In the genomic region with DNA sequence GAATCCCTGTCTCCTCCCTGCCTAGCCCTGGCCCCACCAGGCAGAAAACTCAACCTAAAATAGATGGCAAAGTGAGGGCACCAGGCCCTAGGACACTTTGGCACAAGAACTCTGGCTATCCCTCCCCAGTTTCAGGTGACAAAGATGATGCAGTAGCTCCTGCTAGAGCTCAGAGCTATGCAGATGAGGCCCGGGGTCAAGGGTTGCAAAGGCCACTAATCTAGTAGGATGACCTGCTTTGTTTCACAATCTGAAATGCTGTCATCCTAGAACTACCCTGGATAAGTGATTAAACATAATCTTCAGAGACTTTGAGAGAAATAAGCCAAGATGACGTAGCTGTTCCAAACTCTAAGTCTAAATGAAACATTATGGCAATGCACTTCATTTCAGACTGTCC, we compare ENCODE assay signal across 35 cellular contexts. TPM values are rescaled to one million over a fixed set of nuclear protein-coding genes. Genes with fewer than 3 reads are reported as not detected.
DNase-seq lines count a peak whose midpoint lies in the region; ATAC-seq and TF ChIP-seq lines count a peak whose summit lies in the region.
"Had no signal": no experiment of that assay in that cellular context is flagged by ENCODE, and none has a peak within 500 bp of the region (broad histone marks: within the 10 kb centered on the region; RNA-seq: fewer than 3 reads in every experiment).

No MANE protein-coding gene starts in this region.

- H3K4me1 Mint-ChIP-seq in natural killer cell treated with Interleukin-12 subunit alpha and Interleukin-12 subunit beta and Interleukin-15 and Interleukin-18, amount 100 ng/mL, for 72 hours (ENCODE audit: low read depth in 2 of 2): no peaks in the 10 kb centered on the region
- H3K4me1 Mint-ChIP-seq: B cell; CD14-positive monocyte; CD4-positive, alpha-beta memory T cell; CD4-positive, CD25-positive, alpha-beta regulatory T cell; CD8-positive, alpha-beta memory T cell had no signal

- no peaks in the 10 kb centered on the region for H3K36me3 ChIP-seq in hepatocyte (replicated peaks; ENCODE audit: insufficient read depth, low read depth)
- H3K36me3 ChIP-seq in mucosa of descending colon (ENCODE audit: low read depth): no peaks in the 10 kb centered on the region
- H3K36me3 ChIP-seq: BE2C; BLaER1; BLaER1 treated with 17β-estradiol and CSF1 and Interleukin-3, amounts not matched to agents 10 nM and 100 nM had no signal

- H3K4me2 ChIP-seq in hepatocyte: no peak overlapping the region
- H3K4me2 ChIP-seq: A549; BLaER1; BLaER1 treated with 17β-estradiol and CSF1 and Interleukin-3, amounts not matched to agents 10 nM and 100 nM had no signal

- DNase-seq in hepatocyte (ENCODE audit: low spot score) (peak; percentile 13), left colon (no peak), left lobe of liver (ENCODE audit: low spot score) (no peak), mucosa of descending colon (no peak), NCI-H2029 treated with DMSO at 0.1 percent for 48 hours (lab: John Stamatoyannopoulos, UW) (no peak), AG08396 (ENCODE audit: low spot score) (no peak), hepatic stellate cell (ENCODE audit: low spot score) (no peak)
- DNase-seq in natural killer cell treated with Interleukin-12 subunit alpha and Interleukin-12 subunit beta and Interleukin-15 and Interleukin-18, amount 100 ng/mL, for 72 hours (ENCODE audit: low spot score): no peak
- DNase-seq: 8988T; ACHN; AML-193; BE2C; C1 segment of cervical spinal cord; Caco-2; Calu3; CD4-positive, alpha-beta memory T cell; CD4-positive, alpha-beta T cell; CD4-positive, CD25-positive, alpha-beta regulatory T cell; CD8-positive, alpha-beta memory T cell; CD8-positive, alpha-beta T cell; COR-L47; DMS 273 treated with DMSO at 0.1 percent for 48 hours; DMS153; DMS53; DMS79; DMS79 treated with DMSO at 0.1 percent for 48 hours; DND-41; EL had no signal

- no peak for TF ChIP-seq CTCF in hepatocyte (IDR thresholded peaks at IDR 0.05; ENCODE audit: poor library complexity)
- TF ChIP-seq CTCF in mucosa of descending colon (IDR thresholded peaks at IDR 0.05): no peak

- intact Hi-C loops in left colon (cut with DNase I, micrococcal nuclease) (no loop called here), mucosa of descending colon (cut with DNase I, micrococcal nuclease) (no loop called here)

- no peaks in the 10 kb centered on the region for H4K20me1 ChIP-seq in hepatocyte (ENCODE audit: insufficient read depth, poor library complexity, severe bottlenecking)
- H4K20me1 ChIP-seq: BLaER1; BLaER1 treated with 17β-estradiol and CSF1 and Interleukin-3, amounts not matched to agents 10 nM and 100 nM had no signal

- H3K36me3 Mint-ChIP-seq in natural killer cell treated with Interleukin-12 subunit alpha and Interleukin-12 subunit beta and Interleukin-15 and Interleukin-18, amount 100 ng/mL, for 72 hours: no peaks in the 10 kb centered on the region
- H3K36me3 Mint-ChIP-seq: CD14-positive monocyte; CD4-positive, alpha-beta memory T cell; CD4-positive, CD25-positive, alpha-beta regulatory T cell; CD8-positive, alpha-beta memory T cell; CD8-positive, alpha-beta T cell had no signal

- no peaks in the 10 kb centered on the region for H3K9me3 ChIP-seq in hepatocyte (ENCODE audit: low read depth)
- no peaks in the 10 kb centered on the region for H3K9me3 ChIP-seq in mucosa of descending colon
- H3K9me3 ChIP-seq: A549; BE2C; BLaER1; BLaER1 treated with 17β-estradiol and CSF1 and Interleukin-3, amounts not matched to agents 10 nM and 100 nM; Caco-2 had no signal

- H3K4me1 ChIP-seq in hepatocyte (ENCODE audit: insufficient read depth) (no peaks in the 10 kb centered on the region), mucosa of descending colon (ENCODE audit: low read depth) (no peaks in the 10 kb centered on the region)
- H3K4me1 ChIP-seq: A549, BLaER1, Caco-2 had no signal

- H3K9me3 Mint-ChIP-seq in natural killer cell treated with Interleukin-12 subunit alpha and Interleukin-12 subunit beta and Interleukin-15 and Interleukin-18, amount 100 ng/mL, for 72 hours: no peaks in the 10 kb centered on the region
- H3K9me3 Mint-ChIP-seq: CD4-positive, alpha-beta memory T cell; CD4-positive, alpha-beta T cell; CD8-positive, alpha-beta memory T cell; CD8-positive, alpha-beta T cell had no signal

- ATAC-seq in left colon (peak; percentile 50), left lobe of liver (peak; percentile 37), mucosa of descending colon (peak; percentile 61)
- no peak for ATAC-seq in natural killer cell treated with Interleukin-12 subunit alpha and Interleukin-12 subunit beta and Interleukin-15 and Interleukin-18, amount 100 ng/mL, for 72 hours
- ATAC-seq: A549; CD8-positive, alpha-beta T cell had no signal

- no peaks in the 10 kb centered on the region for H3K27me3 ChIP-seq in hepatocyte
- H3K27me3 ChIP-seq: BE2C; BLaER1; BLaER1 treated with 17β-estradiol and CSF1 and Interleukin-3, amounts not matched to agents 10 nM and 100 nM had no signal

- H3K4me3 Mint-ChIP-seq in natural killer cell treated with Interleukin-12 subunit alpha and Interleukin-12 subunit beta and Interleukin-15 and Interleukin-18, amount 100 ng/mL, for 72 hours: no peak overlapping the region
- H3K4me3 Mint-ChIP-seq: B cell; CD14-positive monocyte; CD4-positive, alpha-beta memory T cell; CD4-positive, alpha-beta T cell; CD4-positive, CD25-positive, alpha-beta regulatory T cell; CD8-positive, alpha-beta memory T cell; CD8-positive, alpha-beta T cell had no signal

- no peaks in the 10 kb centered on the region for H3K79me2 ChIP-seq in hepatocyte

- no peak overlapping the region for H3K27ac Mint-ChIP-seq in natural killer cell treated with Interleukin-12 subunit alpha and Interleukin-12 subunit beta and Interleukin-15 and Interleukin-18, amount 100 ng/mL, for 72 hours
- H3K27ac Mint-ChIP-seq: B cell; CD14-positive monocyte; CD4-positive, alpha-beta memory T cell; CD4-positive, alpha-beta T cell; CD4-positive, CD25-positive, alpha-beta regulatory T cell; CD8-positive, alpha-beta memory T cell; CD8-positive, alpha-beta T cell had no signal

- H3K27me3 Mint-ChIP-seq in natural killer cell treated with Interleukin-12 subunit alpha and Interleukin-12 subunit beta and Interleukin-15 and Interleukin-18, amount 100 ng/mL, for 72 hours: peaks cover 27 to 42% of the 10 kb centered on the region in 2 donors
- H3K27me3 Mint-ChIP-seq: CD4-positive, alpha-beta T cell had no signal

- WGBS in hepatocyte (ENCODE audit: low lambda C conversion rate, missing lambda C conversion rate): 71% methylated on average over 2 of the region's 2 CpGs

- H3K27ac ChIP-seq in hepatocyte: no peak overlapping the region
- H3K27ac ChIP-seq: 22Rv1; A549; BLaER1; BLaER1 treated with 17β-estradiol and CSF1 and Interleukin-3, amounts not matched to agents 10 nM and 100 nM; C4-2B had no signal

- H3K4me3 ChIP-seq in hepatocyte (no peak overlapping the region), mucosa of descending colon (no peak overlapping the region)
- H3K4me3 ChIP-seq: A549; BLaER1; BLaER1 treated with 17β-estradiol and CSF1 and Interleukin-3, amounts not matched to agents 10 nM and 100 nM had no signal

- no peak overlapping the region for H2AFZ ChIP-seq in hepatocyte

- H3K9me2 ChIP-seq in hepatocyte (replicated peaks; ENCODE audit: insufficient read depth): no peaks in the 10 kb centered on the region

RNA-seq across cellular contexts. Expression of gene PIK3R4, which starts 24.0 kb away (rescaled TPM):
- total RNA-seq in hepatocyte: 33.3 and 34.9 TPM in 2 replicates
- polyA plus RNA-seq in hepatocyte: 17.0 and 17.1 TPM in 2 replicates
- 10 to 100 TPM; 20.2 to 21.2 TPM for total RNA-seq in left colon
- total RNA-seq in left lobe of liver: 19.9 TPM
- total RNA-seq in mucosa of descending colon: 10 to 100 TPM; 20.1 to 27.5 (median 23.6) TPM
- total RNA-seq in natural killer cell treated with Interleukin-12 subunit alpha and Interleukin-12 subunit beta and Interleukin-15 and Interleukin-18, amount 100 ng/mL, for 72 hours: 10 to 100 TPM; 29.0 to 30.8 TPM

Comparison
In these comparisons a context has a peak if more than half of its experiments do, and no peak if none do; other contexts are left out.
1. ATAC-seq: peak in left colon (single experiment), left lobe of liver (single experiment) and mucosa of descending colon (single experiment); none in natural killer cell treated with Interleukin-12 subunit alpha and Interleukin-12 subunit beta and Interleukin-15 and Interleukin-18, amount 100 ng/mL, for 72 hours (0 of 2).